In genomic region chr12:46389130-46389616, GRCh38 we compare ENCODE assay signal across 9 cellular contexts. TPM values are rescaled to one million over a fixed set of nuclear protein-coding genes. Genes with fewer than 3 reads are reported as not detected.
DNase-seq lines count a peak whose midpoint lies in the region; ATAC-seq, FAIRE-seq and TF ChIP-seq lines count a peak whose summit lies in the region.
"Had no signal": no experiment of that assay in that cellular context is flagged by ENCODE, and none has a peak within 500 bp of the region (broad histone marks: within the 10 kb centered on the region; RNA-seq: fewer than 3 reads in every experiment).

No MANE protein-coding gene starts in this region.

- TF ChIP-seq CTCF in DOHH2 (IDR thresholded peaks at IDR 0.05; ENCODE audit: low read depth, low read length, poor library complexity, severe bottlenecking) (no peak), fibroblast of pulmonary artery (IDR thresholded peaks at IDR 0.05; ENCODE audit: low read length, missing control alignments) (no peak)

- H3K27me3 ChIP-seq in DOHH2 (ENCODE audit: control insufficient read depth, low read length), result peaks cover 5% of the 10 kb centered on the region

- H3K79me2 ChIP-seq in DOHH2 (ENCODE audit: control insufficient read depth, low read length), result no peaks in the 10 kb centered on the region; the same call in 1 of the 2 replicates

- peak; percentile 88 for ATAC-seq in sciatic nerve
- no peak for ATAC-seq in GM21786 (IDR thresholded peaks at IDR 0.05; ENCODE audit: unreplicated experiment)
- no peak for ATAC-seq in HG03469 (IDR thresholded peaks at IDR 0.05; ENCODE audit: unreplicated experiment)

- DNase-seq in RCC 7860 (ENCODE audit: low spot score) (peak; percentile 26), fibroblast of pulmonary artery (ENCODE audit: low read depth) (peak; percentile 97), sciatic nerve (ENCODE audit: low spot score) (peak; percentile 62)
- no peak for DNase-seq in activated CD8-positive, alpha-beta memory T cell treated with anti-CD3 and anti-CD28 coated beads, Interleukin-2, amount 50 U/mL, for 48 hours
- DNase-seq in activated naive CD4-positive, alpha-beta T cell (lab: John Stamatoyannopoulos, UW), result no peak
- DNase-seq: nucleus accumbens had no signal

- H3K4me1 ChIP-seq in DOHH2 (ENCODE audit: control insufficient read depth, low read length), result peaks cover 80% of the 10 kb centered on the region

- peak overlapping the region; percentile 45 for H3K4me3 ChIP-seq in DOHH2 (ENCODE audit: low read length)
- no peak overlapping the region for H3K4me3 ChIP-seq in fibroblast of pulmonary artery (replicated peaks; ENCODE audit: low read depth, low read length)

- peak overlapping the region; percentile 52; the same call in 1 of the 2 replicates for H3K27ac ChIP-seq in DOHH2 (ENCODE audit: low read depth, low read length)

- peaks cover 34% of the 10 kb centered on the region for H3F3A ChIP-seq in DOHH2 (ENCODE audit: control insufficient read depth, insufficient read depth)

- FAIRE-seq in RCC 7860 (lab: Jason Lieb, UNC), result no peak

- H3K36me3 ChIP-seq in DOHH2 (ENCODE audit: control insufficient read depth, low read length), result no peaks in the 10 kb centered on the region

- no peaks in the 10 kb centered on the region for H3K9me3 ChIP-seq in DOHH2 (ENCODE audit: control insufficient read depth, insufficient read depth, low read length)

- no peaks in the 10 kb centered on the region for H4K20me1 ChIP-seq in DOHH2 (ENCODE audit: control insufficient read depth, insufficient read depth, low read depth, low read length)

- H3K4me2 ChIP-seq in DOHH2 (ENCODE audit: low read length), result peak overlapping the region; percentile 72

- H3K9me2 ChIP-seq in DOHH2 (replicated peaks; ENCODE audit: control insufficient read depth, low read length), result no peaks in the 10 kb centered on the region

- intact Hi-C loops in sciatic nerve (cut with DNase I), result no loop called here

RNA-seq across cellular contexts. Expression of gene SLC38A2, which starts 16.6 kb away (rescaled TPM):
- 285 TPM for total RNA-seq in sciatic nerve

Comparison
In these comparisons a context has a peak if more than half of its experiments do, and no peak if none do; other contexts are left out.
1. DNase-seq: peak in RCC 7860 (single experiment), fibroblast of pulmonary artery (single experiment) and sciatic nerve (single experiment); none in activated CD8-positive, alpha-beta memory T cell treated with anti-CD3 and anti-CD28 coated beads, Interleukin-2, amount 50 U/mL, for 48 hours (single experiment) and activated naive CD4-positive, alpha-beta T cell (0 of 4).